In genomic region chr14:76924363-76925151, GRCh38 we compare ENCODE assay signal across 9 cellular contexts.
A peak's percentile ranks its signal among the peaks of the same experiment; 100 is the strongest.
DNase-seq lines count a peak whose midpoint lies in the region; ATAC-seq, FAIRE-seq and TF ChIP-seq lines count a peak whose summit lies in the region.
"Had no signal": no experiment of that assay in that cellular context is flagged by ENCODE, and none has a peak within 500 bp of the region (broad histone marks: within the 10 kb centered on the region; RNA-seq: fewer than 3 reads in every experiment).

No MANE protein-coding gene starts in this region.

- H3K4me3 ChIP-seq in ectodermal cell (ENCODE audit: insufficient read depth, low read depth, low read length) (peak overlapping the region; percentile 7), retinal pigment epithelial cell (ENCODE audit: low read length) (no peak overlapping the region)

- FAIRE-seq in D721Med (lab: Jason Lieb, UNC): no peak
- FAIRE-seq: A204.1 had no signal

- no peaks in the 10 kb centered on the region for H3K36me3 ChIP-seq in ectodermal cell (ENCODE audit: control insufficient read depth, insufficient read depth, low read length)

- H3K27ac ChIP-seq in ectodermal cell (ENCODE audit: insufficient read depth, low read depth, low read length, poor library complexity, severe bottlenecking): no peak overlapping the region

- H3K4me1 ChIP-seq in ectodermal cell (ENCODE audit: control insufficient read depth, insufficient read depth, low read length): peaks cover 51% of the 10 kb centered on the region

- H3K27me3 ChIP-seq in ectodermal cell (ENCODE audit: control insufficient read depth, insufficient read depth, low read length, poor library complexity, severe bottlenecking): no peaks in the 10 kb centered on the region

- WGBS in ectodermal cell, 2 experiments: 14 to 18% methylated on average over 16 to 18 of the region's 18 CpGs

- no peaks in the 10 kb centered on the region for H3K9me3 ChIP-seq in ectodermal cell (ENCODE audit: control insufficient read depth, low read length)

- no peak for ATAC-seq in GM19328 (IDR thresholded peaks at IDR 0.05; ENCODE audit: unreplicated experiment)
- no peak for ATAC-seq in HG03108 (IDR thresholded peaks at IDR 0.05; ENCODE audit: unreplicated experiment)

- no peak for TF ChIP-seq CTCF in retinal pigment epithelial cell (conservative IDR thresholded peaks at IDR 0.05; ENCODE audit: low read depth, low read length)
- TF ChIP-seq CTCF in D721Med (IDR thresholded peaks at IDR 0.05; ENCODE audit: insufficient read depth, missing control alignments): no peak

- DNase-seq in NCI-H2029 (lab: John Stamatoyannopoulos, UW) (peak; percentile 64), NCI-H2029 treated with DMSO at 0.1 percent for 48 hours (lab: John Stamatoyannopoulos, UW) (no peak), NCI-H774 (lab: John Stamatoyannopoulos, UW) (peak; percentile 57), retinal pigment epithelial cell (ENCODE audit: low read depth) (peak; percentile 80), D721Med (ENCODE audit: insufficient read length, low spot score) (no peak)

Comparison
In these comparisons a context has a peak if more than half of its experiments do, and no peak if none do; other contexts are left out.
1. DNase-seq: peak in NCI-H2029 (single experiment), NCI-H774 (single experiment) and retinal pigment epithelial cell (single experiment); none in NCI-H2029 treated with DMSO at 0.1 percent for 48 hours (single experiment) and D721Med (single experiment).